ENCODE assay signal across 15 cellular contexts in genomic region chr10:68106656-68107055, GRCh38. TPM values are rescaled to one million over a fixed set of nuclear protein-coding genes. Genes with fewer than 3 reads are reported as not detected.
DNase-seq lines count a peak whose midpoint lies in the region; ATAC-seq, FAIRE-seq and TF ChIP-seq lines count a peak whose summit lies in the region.
"Had no signal": no experiment of that assay in that cellular context is flagged by ENCODE, and none has a peak within 500 bp of the region (broad histone marks: within the 10 kb centered on the region; RNA-seq: fewer than 3 reads in every experiment).

No MANE protein-coding gene starts in this region.

- no peak overlapping the region for H2AFZ ChIP-seq in mesenchymal stem cell (ENCODE audit: low read depth, low read length)

- no peaks in the 10 kb centered on the region for H3K9me3 ChIP-seq in mesenchymal stem cell (ENCODE audit: control insufficient read depth, low read length)
- H3K9me3 ChIP-seq: esophagus squamous epithelium, pancreas, suprapubic skin had no signal

- no peak overlapping the region for H3K14ac ChIP-seq in mesenchymal stem cell (ENCODE audit: low read length in 2 of 2)

- no peak overlapping the region for H3K9ac ChIP-seq in mesenchymal stem cell (ENCODE audit: low read length)

- peak overlapping the region; percentile 53 for H3K27ac ChIP-seq in mesenchymal stem cell (ENCODE audit: low read length, poor library complexity, severe bottlenecking)
- H3K27ac ChIP-seq: C4-2B, esophagus squamous epithelium, suprapubic skin had no signal

- no peaks in the 10 kb centered on the region for H3K27me3 ChIP-seq in BJ (ENCODE audit: control insufficient read depth, insufficient read depth, low read length)
- no peaks in the 10 kb centered on the region for H3K27me3 ChIP-seq in bronchial epithelial cell (ENCODE audit: control insufficient read depth, insufficient read depth, low read length)
- no peaks in the 10 kb centered on the region for H3K27me3 ChIP-seq in mesenchymal stem cell (ENCODE audit: control insufficient read depth in 1 of 2, insufficient read depth in 1 of 2, low read length in 2 of 2)
- H3K27me3 ChIP-seq: esophagus squamous epithelium, pancreas, suprapubic skin had no signal

- TF ChIP-seq CTCF in BJ (IDR thresholded peaks at IDR 0.05; ENCODE audit: insufficient read depth, low read depth, low read length) (no peak), bronchial epithelial cell (IDR thresholded peaks at IDR 0.05; ENCODE audit: insufficient read depth, low read length, severe bottlenecking) (no peak)

- H3K36me3 ChIP-seq in BJ (ENCODE audit: control insufficient read depth, insufficient read depth, low read length) (no peaks in the 10 kb centered on the region), bronchial epithelial cell (ENCODE audit: control insufficient read depth, insufficient read depth, low read length) (no peaks in the 10 kb centered on the region), mesenchymal stem cell (ENCODE audit: control insufficient read depth in 1 of 2, insufficient read depth in 2 of 2, low read depth in 1 of 2, low read length in 2 of 2) (no peaks in the 10 kb centered on the region)
- H3K36me3 ChIP-seq: esophagus squamous epithelium, pancreas, suprapubic skin had no signal

- H3K4ac ChIP-seq in mesenchymal stem cell (ENCODE audit: low read depth in 1 of 2, low read length in 2 of 2), result no peak overlapping the region

- CTCF ChIA-PET in BJ (lab: Yijun Ruan, JAX), result interaction anchor here (1.4 to 1.9 kb wide), 2 partner anchors 9 to 49 kb away, joined by 4 to 7 read pairs; no protein-coding TSS in a partner anchor

- FAIRE-seq in bronchial epithelial cell (lab: Jason Lieb, UNC), result no peak

- no peak overlapping the region for H3K23ac ChIP-seq in mesenchymal stem cell (ENCODE audit: low read length in 2 of 2)

- peaks cover 3% of the 10 kb centered on the region for H3K4me1 ChIP-seq in mesenchymal stem cell (ENCODE audit: control insufficient read depth, insufficient read depth, low read depth, low read length)
- H3K4me1 ChIP-seq: esophagus squamous epithelium, suprapubic skin had no signal

- DNase-seq in BJ (ENCODE audit: low read depth) (peak; percentile 87), M059J (ENCODE audit: low read depth) (peak; percentile 96), bronchial epithelial cell (ENCODE audit: low read depth) (peak; percentile 55), mesenchymal stem cell (peak; percentile 75), NCI-H69 (lab: John Stamatoyannopoulos, UW) (no peak)
- DNase-seq: activated CD4-positive, alpha-beta T cell treated with anti-CD3 and anti-CD28 coated beads, Interleukin-2, amount 50 U/mL, for 48 hours; esophagus squamous epithelium; NCI-H1048; NCI-H510A; pancreas had no signal

- H4K91ac ChIP-seq in mesenchymal stem cell (ENCODE audit: low read length), result no peak overlapping the region

- H3K4me2 ChIP-seq in mesenchymal stem cell (ENCODE audit: low read length, poor library complexity, severe bottlenecking), result no peak overlapping the region

- ATAC-seq in HG03520 (IDR thresholded peaks at IDR 0.05; ENCODE audit: unreplicated experiment), result no peak
- ATAC-seq in HG03108 (IDR thresholded peaks at IDR 0.05; ENCODE audit: unreplicated experiment), result no peak
- ATAC-seq in GM19395 (IDR thresholded peaks at IDR 0.05; ENCODE audit: unreplicated experiment), result no peak

- POLR2A ChIA-PET in BJ (lab: Charles Lee), result interaction anchor here (0.7 kb wide), 1 partner anchor 27 kb away, joined by 3 read pairs; no protein-coding TSS in a partner anchor

- no peak overlapping the region for H2BK5ac ChIP-seq in mesenchymal stem cell (ENCODE audit: low read depth, low read length, poor library complexity, severe bottlenecking)

- no peaks in the 10 kb centered on the region for H3K79me1 ChIP-seq in mesenchymal stem cell (replicated peaks; ENCODE audit: low read length, poor library complexity, severe bottlenecking)

- peak overlapping the region; percentile 15 for H3K4me3 ChIP-seq in BJ (ENCODE audit: low read depth, low read length)
- H3K4me3 ChIP-seq in bronchial epithelial cell (ENCODE audit: low read depth, low read length), result no peak overlapping the region
- no peak overlapping the region for H3K4me3 ChIP-seq in mesenchymal stem cell (ENCODE audit: insufficient read depth in 1 of 2, low read depth in 1 of 2, low read length in 2 of 2)
- H3K4me3 ChIP-seq: esophagus squamous epithelium, suprapubic skin had no signal

- no peak overlapping the region for H2AK5ac ChIP-seq in mesenchymal stem cell (ENCODE audit: low read length, severe bottlenecking)

- H3K18ac ChIP-seq in mesenchymal stem cell (ENCODE audit: low read depth in 1 of 2, low read length in 2 of 2), result no peak overlapping the region

- no peak overlapping the region for H4K8ac ChIP-seq in mesenchymal stem cell (ENCODE audit: low read length)

- H2BK15ac ChIP-seq in mesenchymal stem cell (ENCODE audit: low read depth, poor library complexity, severe bottlenecking), result no peak overlapping the region

- WGBS in mesenchymal stem cell, result 55% methylated on average over 2 of the region's 3 CpGs

- H2BK120ac ChIP-seq in mesenchymal stem cell (ENCODE audit: low read depth, low read length), result no peak overlapping the region

- H2BK12ac ChIP-seq in mesenchymal stem cell (ENCODE audit: low read length in 2 of 2), result no peak overlapping the region

RNA-seq across cellular contexts. Expression of gene MYPN, which starts 2.6 kb away (rescaled TPM):
- polyA plus RNA-seq in BJ (2011; rRNA removed), result 9.7 and 10.5 TPM in 2 replicates
- 12.3 and 14.8 TPM in 2 replicates for polyA minus RNA-seq in BJ (2011; rRNA and poly(A)+ RNA removed)
- 30.8 and 34.5 TPM in 2 replicates for total RNA-seq in M059J (2014; rRNA removed; shearing (Covaris generic))
- total RNA-seq in bronchial epithelial cell, result not detected in 2 replicates
- polyA plus RNA-seq in mesenchymal stem cell (2013, experiment 1 of 2), result not detected
- 0.01 TPM for polyA plus RNA-seq in mesenchymal stem cell (2013, experiment 2 of 2)
- total RNA-seq: esophagus squamous epithelium had no signal

RNA-seq across cellular contexts. Expression of gene HERC4, which starts 31.6 kb away (rescaled TPM):
- polyA plus RNA-seq in BJ (2011; rRNA removed), result 23.4 and 59.1 TPM in 2 replicates
- polyA minus RNA-seq in BJ (2011; rRNA and poly(A)+ RNA removed), result 41.3 and 46.5 TPM in 2 replicates
- 63.5 and 95.5 TPM in 2 replicates for total RNA-seq in M059J (2014; rRNA removed; shearing (Covaris generic))
- 34.6 and 37.9 TPM in 2 replicates for total RNA-seq in bronchial epithelial cell
- polyA plus RNA-seq in mesenchymal stem cell (2013, experiment 1 of 2), result 20.9 TPM
- polyA plus RNA-seq in mesenchymal stem cell (2013, experiment 2 of 2), result 20.2 TPM

Comparison
In these comparisons a context has a peak if more than half of its experiments do, and no peak if none do; other contexts are left out.
1. RNA of gene MYPN, which starts 2.6 kb away (total RNA-seq): 30.8 to 34.5 TPM in M059J; not detected in bronchial epithelial cell; every median in the first group is over 10 times any median in the second.